Comparison of ENCODE assay signal across 8 cellular contexts in the genomic region with DNA sequence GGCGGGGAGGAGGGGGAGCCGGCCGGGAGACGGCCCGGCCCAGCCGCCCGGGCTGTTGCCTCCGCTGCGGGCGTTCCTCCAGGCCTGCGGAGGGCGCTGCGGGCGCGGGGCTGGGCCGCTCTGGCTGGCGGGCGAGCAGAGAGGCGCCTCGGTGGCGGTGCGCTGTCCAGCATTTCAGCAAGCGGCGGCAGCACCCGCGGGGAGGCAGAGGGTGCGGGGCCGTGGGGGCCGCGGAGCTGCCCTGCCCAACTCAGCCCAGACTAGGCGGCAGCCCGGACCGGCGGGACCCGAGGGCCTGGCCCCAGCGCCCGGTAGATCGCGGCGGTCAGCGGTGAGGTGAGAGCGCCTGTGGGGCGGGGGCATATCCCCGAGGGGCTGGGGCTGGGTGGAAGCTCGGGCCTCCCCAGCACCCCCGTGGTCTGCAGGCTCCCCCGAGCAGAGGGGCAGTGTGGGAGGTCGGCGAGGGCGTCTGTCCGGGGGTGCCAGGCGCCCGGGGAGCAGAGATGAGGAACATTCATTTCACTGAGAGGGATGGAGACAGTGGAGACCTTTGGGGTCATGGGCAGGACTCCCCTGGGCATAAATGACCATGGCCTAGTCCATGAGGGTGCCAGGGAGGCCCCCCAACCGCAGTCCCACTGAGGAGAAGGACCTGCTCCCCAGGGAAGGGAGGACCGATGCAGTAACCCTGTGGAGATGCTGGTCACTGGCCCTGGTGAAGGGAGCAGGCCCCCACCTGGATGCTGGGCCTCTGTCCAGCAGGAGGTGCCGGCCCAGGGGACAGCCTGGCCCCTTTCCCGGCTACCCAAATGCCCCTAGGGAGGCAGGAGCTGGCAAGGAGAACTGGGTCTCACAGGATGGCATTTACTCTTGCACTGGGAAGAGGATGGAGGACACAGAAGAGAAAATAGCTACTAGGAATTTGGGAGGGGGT.
DNase-seq lines count a peak whose midpoint lies in the region; ATAC-seq and TF ChIP-seq lines count a peak whose summit lies in the region.

A gene with protein sequence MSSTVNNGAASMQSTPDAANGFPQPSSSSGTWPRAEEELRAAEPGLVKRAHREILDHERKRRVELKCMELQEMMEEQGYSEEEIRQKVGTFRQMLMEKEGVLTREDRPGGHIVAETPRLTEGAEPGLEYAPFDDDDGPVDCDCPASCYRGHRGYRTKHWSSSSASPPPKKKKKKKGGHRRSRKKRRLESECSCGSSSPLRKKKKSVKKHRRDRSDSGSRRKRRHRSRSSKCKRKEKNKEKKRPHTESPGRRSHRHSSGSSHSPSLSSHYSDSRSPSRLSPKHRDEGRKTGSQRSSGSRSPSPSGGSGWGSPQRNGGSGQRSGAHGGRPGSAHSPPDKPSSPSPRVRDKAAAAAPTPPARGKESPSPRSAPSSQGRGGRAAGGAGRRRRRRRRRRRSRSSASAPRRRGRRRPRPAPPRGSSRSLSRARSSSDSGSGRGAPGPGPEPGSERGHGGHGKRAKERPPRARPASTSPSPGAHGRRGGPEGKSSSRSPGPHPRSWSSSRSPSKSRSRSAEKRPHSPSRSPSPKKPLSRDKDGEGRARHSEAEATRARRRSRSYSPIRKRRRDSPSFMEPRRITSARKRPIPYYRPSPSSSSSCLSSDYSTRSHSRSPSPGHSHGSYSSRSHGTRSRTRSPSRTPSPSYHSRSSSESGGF (plus strand): TSS at position 165 of the 934 bp plus-strand sequence. CDS start 33,171 bp downstream, outside the sequence.

- no peaks in the 10 kb centered on the region for H3K9me2 ChIP-seq in DOHH2 (replicated peaks; ENCODE audit: control insufficient read depth, low read length)

- peak; percentile 93 for DNase-seq in NCI-H2227 (lab: John Stamatoyannopoulos, UW; ENCODE audit: unreplicated experiment)
- DNase-seq in activated CD4-positive, CD25-positive, alpha-beta regulatory T cell treated with anti-CD3 and anti-CD28 coated beads, Interleukin-2, amount 50 U/mL, for 16 hours (ENCODE audit: low read depth, low spot score): peak; percentile 52
- peak; percentile 74 to 84 for DNase-seq in cardiac fibroblast (ENCODE audit: low read depth in 2 of 2)
- DNase-seq in iris pigment epithelial cell (ENCODE audit: low read depth): peak; percentile 76
- DNase-seq in stimulated activated CD4-positive, alpha-beta T cell treated with anti-CD3 and anti-CD28 coated beads, Interleukin-15, amount 100 ng/mL, for 1 hour (ENCODE audit: low read depth in 1 of 2, low spot score in 1 of 2): peak; percentile 61 to 81

- no peaks in the 10 kb centered on the region for H3K36me3 ChIP-seq in DOHH2 (ENCODE audit: control insufficient read depth, low read length)

- no peak within 1 kb of the TSS for H3K27ac ChIP-seq in DOHH2 (ENCODE audit: low read depth, low read length)

- H3K27me3 ChIP-seq in DOHH2 (ENCODE audit: control insufficient read depth, low read length): no peaks in the 10 kb centered on the region

- no peaks in the 10 kb centered on the region for H3F3A ChIP-seq in DOHH2 (ENCODE audit: control insufficient read depth, insufficient read depth)

- peaks cover 4% of the 10 kb centered on the region; the same call in 1 of the 2 replicates for H3K4me1 ChIP-seq in DOHH2 (ENCODE audit: control insufficient read depth, low read length)

- H3K4me3 ChIP-seq in DOHH2 (ENCODE audit: low read length): no peak within 1 kb of the TSS
- H3K4me3 ChIP-seq in cardiac fibroblast (replicated peaks in 1 of 2; ENCODE audit: low read depth in 2 of 2, low read length in 2 of 2): no peak within 1 kb of the TSS

- peak; percentile 49 for TF ChIP-seq CTCF in DOHH2 (IDR thresholded peaks at IDR 0.05; ENCODE audit: low read depth, low read length, poor library complexity, severe bottlenecking)
- peak; percentile 34 for TF ChIP-seq CTCF in cardiac fibroblast (IDR thresholded peaks at IDR 0.05; ENCODE audit: low read depth, low read length)

- no peaks in the 10 kb centered on the region for H3K79me2 ChIP-seq in DOHH2 (ENCODE audit: control insufficient read depth, low read length)

- peak; percentile 54 for ATAC-seq in HG02852 (IDR thresholded peaks at IDR 0.05; ENCODE audit: unreplicated experiment)
- no peak for ATAC-seq in HG03457 (IDR thresholded peaks at IDR 0.05; ENCODE audit: unreplicated experiment)

- H3K4me2 ChIP-seq in DOHH2 (ENCODE audit: low read length): no peak within 1 kb of the TSS

- 0 out of 2 replicates have a peak, but pooled peaks cover 2% of the 10 kb centered on the region for H4K20me1 ChIP-seq in DOHH2 (ENCODE audit: control insufficient read depth, insufficient read depth, low read depth, low read length)

- H3K9me3 ChIP-seq in DOHH2 (ENCODE audit: control insufficient read depth, insufficient read depth, low read length): no peaks in the 10 kb centered on the region
